ENCODE assay signal across 19 cellular contexts in genomic region chr4:13160906-13161305, GRCh38.
A peak's percentile ranks its signal among the peaks of the same experiment; 100 is the strongest.
DNase-seq lines count a peak whose midpoint lies in the region; ATAC-seq, FAIRE-seq and TF ChIP-seq lines count a peak whose summit lies in the region.
"Had no signal": no experiment of that assay in that cellular context is flagged by ENCODE, and none has a peak within 500 bp of the region (broad histone marks: within the 10 kb centered on the region; RNA-seq: fewer than 3 reads in every experiment).

No MANE protein-coding gene starts in this region.

- no peaks in the 10 kb centered on the region for H3K27me3 ChIP-seq in astrocyte (ENCODE audit: insufficient read depth, low read length)
- no peaks in the 10 kb centered on the region for H3K27me3 ChIP-seq in muscle layer of colon (ENCODE audit: control insufficient read depth in 1 of 2, insufficient read depth in 2 of 2, low read length in 2 of 2)
- H3K27me3 ChIP-seq: MG63, SJCRH30 had no signal

- H3K36me3 Mint-ChIP-seq in astrocyte (ENCODE audit: low read depth, unreplicated experiment): no peaks in the 10 kb centered on the region
- H3K36me3 Mint-ChIP-seq: activated naive CD8-positive, alpha-beta T cell treated with anti-CD3 and anti-CD28 coated beads, Interleukin-2, amount 10 ng/mL, durations not matched to agents 7 days and 5 days had no signal

- no peaks in the 10 kb centered on the region for H3K9me3 Mint-ChIP-seq in astrocyte (ENCODE audit: unreplicated experiment)
- H3K9me3 Mint-ChIP-seq: activated naive CD8-positive, alpha-beta T cell treated with anti-CD3 and anti-CD28 coated beads, Interleukin-2, amount 10 ng/mL, durations not matched to agents 7 days and 5 days; stimulated activated naive CD8-positive, alpha-beta T cell treated with anti-CD3 and anti-CD28 coated beads, Interleukin-15, Interleukin-2, amounts not matched to agents 100 ng/mL and 50 ng/mL, for 24 hours had no signal

- H4K20me1 ChIP-seq in astrocyte (ENCODE audit: insufficient read depth, low read length): no peaks in the 10 kb centered on the region

- DNase-seq in DMS53 (lab: John Stamatoyannopoulos, UW): peak; percentile 85
- DNase-seq in HT1080 (ENCODE audit: low read depth): peak; percentile 71
- DNase-seq in astrocyte (ENCODE audit: low read depth): peak; percentile 89
- no peak for DNase-seq in NCI-H1105 treated with DMSO at 0.1 percent for 48 hours (lab: John Stamatoyannopoulos, UW)
- no peak for DNase-seq in RPMI8226
- no peak for DNase-seq in stimulated activated CD4-positive, alpha-beta T cell treated with anti-CD3 and anti-CD28 coated beads, Interleukin-15, amount 100 ng/mL, for 24 hours
- DNase-seq: activated naive CD8-positive, alpha-beta T cell treated with anti-CD3 and anti-CD28 coated beads, Interleukin-2, amount 10 ng/mL, durations not matched to agents 7 days and 5 days; GF-D8; MG63; NCI-H524 treated with DMSO at 0.1 percent for 48 hours; right cardiac atrium; SJCRH30 had no signal

- H3K27ac ChIP-seq in astrocyte (ENCODE audit: low read depth, low read length): peak overlapping the region; percentile 21
- H3K27ac ChIP-seq in muscle layer of colon (ENCODE audit: low read depth, low read length): peak overlapping the region; percentile 41
- H3K27ac ChIP-seq: C4-2B, SJCRH30, VCaP had no signal

- no peak overlapping the region for H2AFZ ChIP-seq in astrocyte (ENCODE audit: low read depth, low read length)

- peak overlapping the region; percentile 31 for H3K4me2 ChIP-seq in astrocyte (ENCODE audit: low read length)

- no peaks in the 10 kb centered on the region for H3K36me3 ChIP-seq in astrocyte (ENCODE audit: insufficient read depth, low read length)
- no peaks in the 10 kb centered on the region for H3K36me3 ChIP-seq in muscle layer of colon (ENCODE audit: insufficient read depth, low read length)
- H3K36me3 ChIP-seq: MG63, SJCRH30 had no signal

- peak; percentile 77 for FAIRE-seq in astrocyte (lab: Jason Lieb, UNC)
- FAIRE-seq: frontal cortex, islet of Langerhans had no signal

- no peak overlapping the region for H3K4me3 Mint-ChIP-seq in astrocyte (ENCODE audit: unreplicated experiment)
- H3K4me3 Mint-ChIP-seq: activated naive CD8-positive, alpha-beta T cell treated with anti-CD3 and anti-CD28 coated beads, Interleukin-2, amount 10 ng/mL, durations not matched to agents 7 days and 5 days; stimulated activated naive CD8-positive, alpha-beta T cell treated with anti-CD3 and anti-CD28 coated beads, Interleukin-15, Interleukin-2, amounts not matched to agents 100 ng/mL and 50 ng/mL, for 24 hours had no signal

- no peaks in the 10 kb centered on the region for H3K27me3 Mint-ChIP-seq in astrocyte (ENCODE audit: low read depth, unreplicated experiment)
- H3K27me3 Mint-ChIP-seq: activated naive CD8-positive, alpha-beta T cell treated with anti-CD3 and anti-CD28 coated beads, Interleukin-2, amount 10 ng/mL, durations not matched to agents 7 days and 5 days; stimulated activated naive CD8-positive, alpha-beta T cell treated with anti-CD3 and anti-CD28 coated beads, Interleukin-15, Interleukin-2, amounts not matched to agents 100 ng/mL and 50 ng/mL, for 24 hours had no signal

- H3K9ac ChIP-seq in astrocyte (ENCODE audit: low read length): no peak overlapping the region
- no peak overlapping the region for H3K9ac ChIP-seq in muscle layer of colon (ENCODE audit: low read length)

- H3K27ac Mint-ChIP-seq in astrocyte (ENCODE audit: unreplicated experiment): no peak overlapping the region
- H3K27ac Mint-ChIP-seq: activated naive CD8-positive, alpha-beta T cell treated with anti-CD3 and anti-CD28 coated beads, Interleukin-2, amount 10 ng/mL, durations not matched to agents 7 days and 5 days; stimulated activated naive CD8-positive, alpha-beta T cell treated with anti-CD3 and anti-CD28 coated beads, Interleukin-15, Interleukin-2, amounts not matched to agents 100 ng/mL and 50 ng/mL, for 24 hours had no signal

- no peaks in the 10 kb centered on the region for H3K9me3 ChIP-seq in astrocyte (ENCODE audit: insufficient read depth, low read depth, low read length)
- no peaks in the 10 kb centered on the region for H3K9me3 ChIP-seq in muscle layer of colon (ENCODE audit: low read length)
- H3K9me3 ChIP-seq: MG63, SJCRH30 had no signal

- no peaks in the 10 kb centered on the region for H3K79me2 ChIP-seq in astrocyte (ENCODE audit: insufficient read depth, low read length)

- H3K4me3 ChIP-seq in astrocyte (ENCODE audit: insufficient read depth, low read depth, low read length) (no peak overlapping the region), muscle layer of colon (ENCODE audit: low read depth in 1 of 2, low read length in 2 of 2) (no peak overlapping the region)
- H3K4me3 ChIP-seq: MG63, SJCRH30 had no signal

- H3K4me1 ChIP-seq in astrocyte (ENCODE audit: insufficient read depth, low read length): peaks cover 31% of the 10 kb centered on the region
- peaks cover 15% of the 10 kb centered on the region for H3K4me1 ChIP-seq in muscle layer of colon (ENCODE audit: insufficient read depth, low read length)

- ATAC-seq in GM21367 (IDR thresholded peaks at IDR 0.05; ENCODE audit: unreplicated experiment): no peak

- peaks cover 18% of the 10 kb centered on the region for H3K4me1 Mint-ChIP-seq in astrocyte (ENCODE audit: low read depth, unreplicated experiment)
- H3K4me1 Mint-ChIP-seq: activated naive CD8-positive, alpha-beta T cell treated with anti-CD3 and anti-CD28 coated beads, Interleukin-2, amount 10 ng/mL, durations not matched to agents 7 days and 5 days had no signal

- no peak for TF ChIP-seq CTCF in astrocyte (IDR thresholded peaks at IDR 0.05; ENCODE audit: insufficient read depth, low read depth, low read length)

Comparison
In these comparisons a context has a peak if more than half of its experiments do, and no peak if none do; other contexts are left out.
1. DNase-seq: peak in DMS53 (single experiment), HT1080 (single experiment) and astrocyte (single experiment); none in NCI-H1105 treated with DMSO at 0.1 percent for 48 hours (single experiment), RPMI8226 (single experiment) and stimulated activated CD4-positive, alpha-beta T cell treated with anti-CD3 and anti-CD28 coated beads, Interleukin-15, amount 100 ng/mL, for 24 hours (single experiment).